10 cellular contexts compared by ENCODE assay signal in genomic region chr3:197371521-197372075, GRCh38.
DNase-seq lines count a peak whose midpoint lies in the region; ATAC-seq and TF ChIP-seq lines count a peak whose summit lies in the region.
"Had no signal": no experiment of that assay in that cellular context is flagged by ENCODE, and none has a peak within 500 bp of the region (broad histone marks: within the 10 kb centered on the region; RNA-seq: fewer than 3 reads in every experiment).

No MANE protein-coding gene starts in this region.

- no peak overlapping the region for H3K4ac ChIP-seq in mesenchymal stem cell (ENCODE audit: low read depth in 1 of 2, low read length in 2 of 2)

- WGBS in mesenchymal stem cell = 0% methylated on average over 1 of the region's 2 CpGs

- no peak for ATAC-seq in GM19463 (IDR thresholded peaks at IDR 0.05; ENCODE audit: unreplicated experiment)
- ATAC-seq in HG02973 (IDR thresholded peaks at IDR 0.05; ENCODE audit: unreplicated experiment) = no peak

- peak overlapping the region; percentile 59 for H2BK5ac ChIP-seq in mesenchymal stem cell (ENCODE audit: low read depth, low read length, poor library complexity, severe bottlenecking)

- H2AFZ ChIP-seq in mesenchymal stem cell (ENCODE audit: low read depth, low read length) = no peak overlapping the region

- no peak overlapping the region for H2BK120ac ChIP-seq in mesenchymal stem cell (ENCODE audit: low read depth, low read length)

- DNase-seq in Caco-2 (no peak), NCI-H1436 (lab: John Stamatoyannopoulos, UW) (peak; percentile 95), RWPE1 (ENCODE audit: low spot score) (no peak), mesenchymal stem cell (peak; percentile 71), SHP77 (lab: John Stamatoyannopoulos, UW) (no peak), HuH-7.5 (ENCODE audit: low spot score) (no peak)
- DNase-seq: stimulated activated CD4-positive, alpha-beta T cell treated with anti-CD3 and anti-CD28 coated beads, Interleukin-15, amount 100 ng/mL, for 24 hours had no signal

- H3K36me3 ChIP-seq in Caco-2 (ENCODE audit: control insufficient read depth, insufficient read depth, low read length) (no peaks in the 10 kb centered on the region), mesenchymal stem cell (ENCODE audit: control insufficient read depth in 1 of 2, insufficient read depth in 2 of 2, low read depth in 1 of 2, low read length in 2 of 2) (no peaks in the 10 kb centered on the region)

- H3K9me3 Mint-ChIP-seq in Caco-2 (ENCODE audit: unreplicated experiment) = no peaks in the 10 kb centered on the region
- H3K9me3 Mint-ChIP-seq: stimulated activated naive CD8-positive, alpha-beta T cell treated with anti-CD3 and anti-CD28 coated beads, Interleukin-15, Interleukin-2, amounts not matched to agents 100 ng/mL and 50 ng/mL, for 24 hours had no signal

- peak overlapping the region; percentile 92 for H2AK5ac ChIP-seq in mesenchymal stem cell (ENCODE audit: low read length, severe bottlenecking)

- H3K4me2 ChIP-seq in mesenchymal stem cell (ENCODE audit: low read length, poor library complexity, severe bottlenecking) = no peak overlapping the region

- no peaks in the 10 kb centered on the region for H3K79me1 ChIP-seq in mesenchymal stem cell (replicated peaks; ENCODE audit: low read length, poor library complexity, severe bottlenecking)

- H3K23ac ChIP-seq in mesenchymal stem cell (ENCODE audit: low read length in 2 of 2) = no peak overlapping the region

- POLR2A ChIA-PET in Caco-2 (lab: Charles Lee) (interaction anchor here (1.0 to 1.1 kb wide), 2 partner anchors 16 to 74 kb away, joined by 3 to 7 read pairs; no protein-coding TSS in a partner anchor), RWPE1 (lab: Yijun Ruan, JAX; ENCODE audit: low non-redundant PET) (no interaction called here)

- peaks cover 34% of the 10 kb centered on the region for H3K4me1 Mint-ChIP-seq in Caco-2 (ENCODE audit: low read depth, unreplicated experiment)

- no peak overlapping the region for H3K14ac ChIP-seq in mesenchymal stem cell (ENCODE audit: low read length in 2 of 2)

- peak overlapping the region in 1 of 2 experiments; percentile 40 for H2BK12ac ChIP-seq in mesenchymal stem cell (ENCODE audit: low read length in 2 of 2)

- BruUV-seq in Caco-2 (replicated peaks; lab: Mats Ljungman, UMichigan) = no TSS peak

- CTCF ChIA-PET in Caco-2 (lab: Charles Lee) (interaction anchor here (0.9 to 3.1 kb wide), 3 partner anchors 16 to 149 kb away, joined by 3 to 14 read pairs (median 3); no protein-coding TSS in a partner anchor), RWPE1 (lab: Yijun Ruan, JAX) (interaction anchor here (0.5 to 0.8 kb wide), 3 partner anchors 18 to 302 kb away, joined by 3 to 5 read pairs (median 4); no protein-coding TSS in a partner anchor)

- H3K4me3 Mint-ChIP-seq in Caco-2 (ENCODE audit: unreplicated experiment) = peak overlapping the region; percentile 7
- H3K4me3 Mint-ChIP-seq: stimulated activated naive CD8-positive, alpha-beta T cell treated with anti-CD3 and anti-CD28 coated beads, Interleukin-15, Interleukin-2, amounts not matched to agents 100 ng/mL and 50 ng/mL, for 24 hours had no signal

- no peak overlapping the region for H2BK15ac ChIP-seq in mesenchymal stem cell (ENCODE audit: low read depth, poor library complexity, severe bottlenecking)

- peaks cover 62% of the 10 kb centered on the region for H3K4me1 ChIP-seq in Caco-2
- peaks cover 30% of the 10 kb centered on the region for H3K4me1 ChIP-seq in mesenchymal stem cell (ENCODE audit: control insufficient read depth, insufficient read depth, low read depth, low read length)

- H3K27me3 ChIP-seq in Caco-2 (replicated peaks; ENCODE audit: control insufficient read depth, insufficient read depth, low read length) (no peaks in the 10 kb centered on the region), mesenchymal stem cell (ENCODE audit: control insufficient read depth in 1 of 2, insufficient read depth in 1 of 2, low read length in 2 of 2) (peaks cover 0 to 10% of the 10 kb centered on the region in 2 experiments)

- H3K36me3 Mint-ChIP-seq in Caco-2 (ENCODE audit: insufficient read depth, unreplicated experiment) = peaks cover 12% of the 10 kb centered on the region

- TF ChIP-seq CTCF in Caco-2 (IDR thresholded peaks at IDR 0.05; ENCODE audit: insufficient read depth in 1 of 2, low read depth in 1 of 2, low read length in 1 of 2, severe bottlenecking in 1 of 2, unreplicated experiment in 1 of 2) = no peak
- TF ChIP-seq CTCF in RWPE1 (conservative IDR thresholded peaks at IDR 0.05; ENCODE audit: low read depth) = no peak

- intact Hi-C loops in Caco-2 (cut with micrococcal nuclease; ENCODE audit: unreplicated experiment) = loop anchor here (1.0 to 5.0 kb wide), 6 partner anchors 7 to 121 kb away; partner anchors contain the start of gene DLG1

- H4K91ac ChIP-seq in mesenchymal stem cell (ENCODE audit: low read length) = no peak overlapping the region

- H4K8ac ChIP-seq in mesenchymal stem cell (ENCODE audit: low read length) = no peak overlapping the region

- H3K4me3 ChIP-seq in Caco-2 (ENCODE audit: low read depth, low read length) (no peak overlapping the region), mesenchymal stem cell (ENCODE audit: insufficient read depth in 1 of 2, low read depth in 1 of 2, low read length in 2 of 2) (no peak overlapping the region)

- H3K18ac ChIP-seq in mesenchymal stem cell (ENCODE audit: low read depth in 1 of 2, low read length in 2 of 2) = no peak overlapping the region

- H3K27ac ChIP-seq in RWPE1 (peak overlapping the region; percentile 84), mesenchymal stem cell (ENCODE audit: low read length, poor library complexity, severe bottlenecking) (peak overlapping the region; percentile 88)

- H3K27ac Mint-ChIP-seq in Caco-2 (ENCODE audit: unreplicated experiment) = peak overlapping the region; percentile 90
- H3K27ac Mint-ChIP-seq: stimulated activated naive CD8-positive, alpha-beta T cell treated with anti-CD3 and anti-CD28 coated beads, Interleukin-15, Interleukin-2, amounts not matched to agents 100 ng/mL and 50 ng/mL, for 24 hours had no signal

- no peak overlapping the region for H3K9ac ChIP-seq in mesenchymal stem cell (ENCODE audit: low read length)

- H3K9me3 ChIP-seq in Caco-2 = no peaks in the 10 kb centered on the region
- no peaks in the 10 kb centered on the region for H3K9me3 ChIP-seq in mesenchymal stem cell (ENCODE audit: control insufficient read depth, low read length)

- H3K27me3 Mint-ChIP-seq in Caco-2 (ENCODE audit: insufficient read depth, unreplicated experiment) = no peaks in the 10 kb centered on the region

Comparison
In these comparisons a context has a peak if more than half of its experiments do, and no peak if none do; other contexts are left out.
1. DNase-seq: peak in NCI-H1436 (single experiment) and mesenchymal stem cell (single experiment); none in Caco-2 (0 of 2), RWPE1 (single experiment), SHP77 (0 of 2) and HuH-7.5 (single experiment).